In the genomic region with DNA sequence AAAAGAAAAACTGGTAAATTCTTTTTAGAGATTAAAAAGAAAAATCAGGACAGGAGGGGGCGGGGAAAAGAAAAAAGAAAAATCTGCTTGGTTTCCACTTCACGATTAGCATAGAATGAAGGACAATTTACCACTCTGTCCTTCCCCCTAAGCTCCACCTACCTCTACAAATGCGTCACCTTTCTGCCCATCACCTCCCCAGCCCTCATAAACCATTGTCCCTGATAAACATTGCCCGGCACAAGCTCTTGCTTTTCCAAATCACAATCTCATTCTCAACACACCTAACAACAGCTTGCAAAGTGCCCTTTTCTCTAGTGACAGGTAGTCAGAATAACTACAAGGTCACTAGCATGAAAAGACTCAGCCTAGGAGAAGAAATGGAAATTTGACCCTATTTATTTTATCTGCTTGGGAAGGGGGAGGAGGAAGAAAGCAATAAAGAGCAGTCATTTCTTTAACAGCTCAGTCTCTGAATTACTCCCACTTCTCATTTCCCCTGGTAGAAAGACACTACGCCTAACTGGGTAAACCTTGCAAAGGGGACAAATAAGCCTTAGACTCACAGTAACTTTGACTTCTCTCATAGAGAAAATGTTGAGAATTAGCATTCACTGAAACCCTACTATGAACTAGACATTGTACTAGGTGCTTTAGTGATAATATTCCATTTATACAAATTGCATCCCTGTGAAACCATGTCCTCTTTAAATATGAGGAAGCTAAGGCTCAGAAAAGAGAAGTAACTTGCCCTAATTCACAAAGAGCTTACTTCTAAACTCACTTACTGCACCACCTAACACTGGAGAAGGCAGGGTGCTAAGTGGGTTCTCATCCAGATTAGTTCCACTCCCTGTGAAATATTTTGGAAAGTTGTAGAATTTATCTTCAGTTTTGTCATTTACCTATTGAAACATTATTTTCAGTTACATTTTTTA, we compare ENCODE assay signal across 13 cellular contexts.
DNase-seq lines count a peak whose midpoint lies in the region; ATAC-seq and TF ChIP-seq lines count a peak whose summit lies in the region.
"Had no signal": no experiment of that assay in that cellular context is flagged by ENCODE, and none has a peak within 500 bp of the region (broad histone marks: within the 10 kb centered on the region; RNA-seq: fewer than 3 reads in every experiment).

No MANE protein-coding gene starts in this region.

- no peaks in the 10 kb centered on the region for H3K27me3 Mint-ChIP-seq in activated CD8-positive, alpha-beta T cell treated with anti-CD3 and anti-CD28 coated beads, Interleukin-2, amount 10 ng/mL, durations not matched to agents 7 days and 5 days (ENCODE audit: low read depth)

- H3K9me3 Mint-ChIP-seq in activated CD8-positive, alpha-beta T cell treated with anti-CD3 and anti-CD28 coated beads, Interleukin-2, amount 10 ng/mL, durations not matched to agents 7 days and 5 days (ENCODE audit: insufficient read depth), result no peaks in the 10 kb centered on the region

- WGBS in transverse colon (ENCODE audit: low coverage in 1 of 2), 2 donors, result 37 to 41% methylated on average over 5 of the region's 5 CpGs

- CTCF ChIA-PET in activated CD8-positive, alpha-beta T cell treated with anti-CD3 and anti-CD28 coated beads, Interleukin-2, amount 10 ng/mL, durations not matched to agents 7 days and 5 days (lab: Charles Lee), result no interaction called here

- no peak for TF ChIP-seq POLR2A in transverse colon (IDR thresholded peaks at IDR 0.05)
- TF ChIP-seq POLR2A in vagina (IDR thresholded peaks at IDR 0.05), result no peak

- H3K36me3 ChIP-seq in lower lobe of right lung (no peaks in the 10 kb centered on the region), transverse colon (no peaks in the 10 kb centered on the region), vagina (no peaks in the 10 kb centered on the region)
- H3K36me3 ChIP-seq: ovary, tibial nerve had no signal

- no peak overlapping the region for H3K4me3 ChIP-seq in lower lobe of right lung
- no peak overlapping the region for H3K4me3 ChIP-seq in transverse colon
- no peak overlapping the region for H3K4me3 ChIP-seq in vagina
- H3K4me3 ChIP-seq: ovary, tibial nerve had no signal

- no peak overlapping the region for H3K4me3 Mint-ChIP-seq in activated CD8-positive, alpha-beta T cell treated with anti-CD3 and anti-CD28 coated beads, Interleukin-2, amount 10 ng/mL, durations not matched to agents 7 days and 5 days

- H3K4me1 ChIP-seq in lower lobe of right lung (no peaks in the 10 kb centered on the region), transverse colon (peaks cover 0 to 28% (median 14%) of the 10 kb centered on the region in 4 donors), vagina (no peaks in the 10 kb centered on the region)

- POLR2A ChIA-PET in activated CD8-positive, alpha-beta T cell treated with anti-CD3 and anti-CD28 coated beads, Interleukin-2, amount 10 ng/mL, durations not matched to agents 7 days and 5 days (lab: Charles Lee), result interaction anchor here (0.5 kb wide), 1 partner anchor 35 kb away, joined by 3 read pairs; no protein-coding TSS in a partner anchor

- no peak overlapping the region for H3K27ac ChIP-seq in lower lobe of right lung
- H3K27ac ChIP-seq in transverse colon, result peak overlapping the region; percentile 23 to 76 (median 72)
- no peak overlapping the region for H3K27ac ChIP-seq in vagina
- H3K27ac ChIP-seq: ovary had no signal

- in situ Hi-C loops in transverse colon (cut with MboI; ENCODE audit: low pct_ligation_motif_present in 1 of 4, low pct_unique_long_range_greater_than_20kb in 1 of 4, low sequenced_read_pairs in 3 of 4), result no loop called here

- DNase-seq in NCI-H748 (lab: John Stamatoyannopoulos, UW; ENCODE audit: unreplicated experiment) (peak; percentile 42), NCI-H748 treated with DMSO at 0.1 percent for 48 hours (lab: John Stamatoyannopoulos, UW) (no peak), SIG-M5 treated with dmso at 0.1 percent for 504 hours (lab: John Stamatoyannopoulos, UW; ENCODE audit: unreplicated experiment) (peak; percentile 79), lower lobe of right lung (no peak), transverse colon (peak; percentile 51), NCI-H128 (lab: John Stamatoyannopoulos, UW; ENCODE audit: unreplicated experiment) (no peak), vagina (ENCODE audit: extremely low spot score in 2 of 2) (no peak)
- DNase-seq in activated CD8-positive, alpha-beta T cell treated with anti-CD3 and anti-CD28 coated beads, Interleukin-2, amount 10 ng/mL, durations not matched to agents 7 days and 5 days, result no peak
- DNase-seq: activated T-cell treated with anti-CD3 and anti-CD28 coated beads, Interleukin-2, amount 50 U/mL, for 72 hours; DMS79 treated with DMSO at 0.1 percent for 48 hours; NK-92 treated with Interleukin-12 subunit alpha and Interleukin-12 subunit beta, amount 100 ng/mL, for 24 hours; ovary had no signal

- no peaks in the 10 kb centered on the region for H3K9me3 ChIP-seq in lower lobe of right lung
- H3K9me3 ChIP-seq in transverse colon, result no peaks in the 10 kb centered on the region
- H3K9me3 ChIP-seq in vagina, result no peaks in the 10 kb centered on the region
- H3K9me3 ChIP-seq: ovary, tibial nerve had no signal

- H3K4me1 Mint-ChIP-seq in activated CD8-positive, alpha-beta T cell treated with anti-CD3 and anti-CD28 coated beads, Interleukin-2, amount 10 ng/mL, durations not matched to agents 7 days and 5 days (ENCODE audit: low read depth), result peaks cover 20% of the 10 kb centered on the region

- peaks cover 3% of the 10 kb centered on the region for H3K36me3 Mint-ChIP-seq in activated CD8-positive, alpha-beta T cell treated with anti-CD3 and anti-CD28 coated beads, Interleukin-2, amount 10 ng/mL, durations not matched to agents 7 days and 5 days (ENCODE audit: low read depth)

- no peak for TF ChIP-seq EP300 in transverse colon (IDR thresholded peaks at IDR 0.05; ENCODE audit: low read depth)

- no peak overlapping the region for H3K27ac Mint-ChIP-seq in activated CD8-positive, alpha-beta T cell treated with anti-CD3 and anti-CD28 coated beads, Interleukin-2, amount 10 ng/mL, durations not matched to agents 7 days and 5 days
- H3K27ac Mint-ChIP-seq: activated T-cell treated with anti-CD3 and anti-CD28 coated beads, Interleukin-2, amount 50 U/mL, for 72 hours had no signal

- ATAC-seq in lower lobe of right lung, result peak; percentile 54
- no peak for ATAC-seq in activated CD8-positive, alpha-beta T cell treated with anti-CD3 and anti-CD28 coated beads, Interleukin-2, amount 10 ng/mL, durations not matched to agents 7 days and 5 days
- ATAC-seq: activated T-cell treated with anti-CD3 and anti-CD28 coated beads, Interleukin-2, amount 50 U/mL, for 72 hours had no signal

- TF ChIP-seq CTCF in lower lobe of right lung (IDR thresholded peaks at IDR 0.05) (no peak), transverse colon (IDR thresholded peaks at IDR 0.05) (no peak), vagina (IDR thresholded peaks at IDR 0.05) (no peak)

- no peaks in the 10 kb centered on the region for H3K27me3 ChIP-seq in lower lobe of right lung (ENCODE audit: low read depth)
- H3K27me3 ChIP-seq in transverse colon, result no peaks in the 10 kb centered on the region
- no peaks in the 10 kb centered on the region for H3K27me3 ChIP-seq in vagina
- H3K27me3 ChIP-seq: ovary, tibial nerve had no signal

- intact Hi-C loops in lower lobe of right lung (cut with DNase I), result no loop called here
- intact Hi-C loops in transverse colon (cut with DNase I; ENCODE audit: low total_unique reads), result no loop called here
- intact Hi-C loops in vagina (cut with DNase I), result no loop called here

Comparison
In these comparisons a context has a peak if more than half of its experiments do, and no peak if none do; other contexts are left out.
1. DNase-seq: peak in NCI-H748 (single experiment), SIG-M5 treated with dmso at 0.1 percent for 504 hours (single experiment) and transverse colon (single experiment); none in NCI-H748 treated with DMSO at 0.1 percent for 48 hours (single experiment), lower lobe of right lung (single experiment), NCI-H128 (single experiment), vagina (0 of 2) and activated CD8-positive, alpha-beta T cell treated with anti-CD3 and anti-CD28 coated beads, Interleukin-2, amount 10 ng/mL, durations not matched to agents 7 days and 5 days (single experiment).
2. H3K27ac ChIP-seq: peak in transverse colon (4 of 4); none in lower lobe of right lung (single experiment) and vagina (single experiment).